ENCODE assay signal across 11 cellular contexts in genomic region chr2:233083782-233084181, GRCh38. TPM values are rescaled to one million over a fixed set of nuclear protein-coding genes. Genes with fewer than 3 reads are reported as not detected.
DNase-seq lines count a peak whose midpoint lies in the region; ATAC-seq and TF ChIP-seq lines count a peak whose summit lies in the region.
"Had no signal": no experiment of that assay in that cellular context is flagged by ENCODE, and none has a peak within 500 bp of the region (broad histone marks: within the 10 kb centered on the region; RNA-seq: fewer than 3 reads in every experiment).

No MANE protein-coding gene starts in this region.

- H3K27me3 ChIP-seq in left ventricle myocardium inferior (ENCODE audit: low read depth) (peaks cover 5% of the 10 kb centered on the region), body of pancreas (no peaks in the 10 kb centered on the region)

- no peak for TF ChIP-seq POLR2A in body of pancreas (IDR thresholded peaks at IDR 0.05)

- no peaks in the 10 kb centered on the region for H3K36me3 ChIP-seq in left ventricle myocardium inferior
- no peaks in the 10 kb centered on the region for H3K36me3 ChIP-seq in body of pancreas (replicated peaks in 1 of 2; ENCODE audit: insufficient read depth in 1 of 2, low read depth in 2 of 2)
- H3K36me3 ChIP-seq in urinary bladder (ENCODE audit: insufficient read depth), result no peaks in the 10 kb centered on the region

- TF ChIP-seq CTCF in left ventricle myocardium inferior (IDR thresholded peaks at IDR 0.05; ENCODE audit: borderline replicate concordance) (no peak), body of pancreas (IDR thresholded peaks at IDR 0.05) (no peak)

- no peak for DNase-seq in left ventricle myocardium inferior
- no peak for DNase-seq in left ventricle myocardium superior
- DNase-seq in body of pancreas, result no peak
- DNase-seq in naive B cell, result no peak
- DNase-seq: mammary epithelial cell, NCI-H82 had no signal

- intact Hi-C loops in left ventricle myocardium inferior (cut with micrococcal nuclease), result no loop called here
- intact Hi-C loops in left ventricle myocardium superior (cut with micrococcal nuclease), result no loop called here
- intact Hi-C loops in body of pancreas (cut with DNase I), result no loop called here

- H3K4me3 Mint-ChIP-seq in naive B cell, result peak overlapping the region in 7 of 8 donors; percentile 65 to 93 (median 89)

- H3K4me3 ChIP-seq in left ventricle myocardium inferior (peak overlapping the region; percentile 35), body of pancreas (no peak overlapping the region), urinary bladder (ENCODE audit: low read depth, low read length) (no peak overlapping the region)

- ATAC-seq in left ventricle myocardium superior, result no peak
- ATAC-seq in body of pancreas, result no peak
- ATAC-seq in naive B cell (ENCODE audit: low read depth in 2 of 2), result no peak
- ATAC-seq in HG03442 (IDR thresholded peaks at IDR 0.05; ENCODE audit: unreplicated experiment), result no peak
- no peak for ATAC-seq in GM19395 (IDR thresholded peaks at IDR 0.05; ENCODE audit: unreplicated experiment)
- ATAC-seq in HG03045 (IDR thresholded peaks at IDR 0.05; ENCODE audit: unreplicated experiment), result no peak

- H3K9me3 Mint-ChIP-seq in naive B cell, result no peaks in the 10 kb centered on the region

- no peaks in the 10 kb centered on the region for H3K27me3 Mint-ChIP-seq in naive B cell

- H3K4me1 ChIP-seq in left ventricle myocardium inferior, result peaks cover 51% of the 10 kb centered on the region
- H3K4me1 ChIP-seq in body of pancreas, result peaks cover 4% of the 10 kb centered on the region
- no peaks in the 10 kb centered on the region for H3K4me1 ChIP-seq in urinary bladder (ENCODE audit: insufficient read depth)

- H3K36me3 Mint-ChIP-seq in naive B cell, result peaks cover 39 to 42% of the 10 kb centered on the region in 2 donors

- H3K27ac Mint-ChIP-seq in naive B cell, result peak overlapping the region in 4 of 6 donors; percentile 99 to 100 (median 99)

- H3K27ac ChIP-seq in left ventricle myocardium inferior (replicated peaks), result peak overlapping the region; percentile 90
- H3K27ac ChIP-seq in body of pancreas, result peak overlapping the region in 3 of 4 donors; percentile 30 to 73 (median 56)
- peak overlapping the region; percentile 61 for H3K27ac ChIP-seq in urinary bladder (ENCODE audit: low read depth)

- H3K9me3 ChIP-seq in left ventricle myocardium inferior (replicated peaks), result no peaks in the 10 kb centered on the region
- no peaks in the 10 kb centered on the region for H3K9me3 ChIP-seq in body of pancreas

- 77 to 83% methylated on average over 8 of the region's 8 CpGs for WGBS in body of pancreas, 2 donors
- 83% methylated on average over 8 of the region's 8 CpGs for WGBS in urinary bladder

- peaks cover 88 to 99% (median 99%) of the 10 kb centered on the region in 3 donors for H3K4me1 Mint-ChIP-seq in naive B cell

RNA-seq across cellular contexts. Expression of gene INPP5D, which starts 23.6 kb away (rescaled TPM):
- total RNA-seq in left ventricle myocardium inferior, result 4.9 TPM
- 5.8 TPM for total RNA-seq in left ventricle myocardium superior
- total RNA-seq in body of pancreas, result 1 to 10 TPM in 1 of 2 donors, under 1 TPM in 1; 0.99 to 8.8 TPM
- polyA plus RNA-seq in naive B cell (ENCODE audit: low read depth in 6 of 6), result 100 to 1,000 TPM in 4 of 6 donors, 10 to 100 TPM in 2; 56.8 to 230 (median 102) TPM
- total RNA-seq in urinary bladder, result 13.5 TPM
- polyA plus RNA-seq in urinary bladder, result 8.4 TPM

RNA-seq across cellular contexts. Expression of gene NEU2, which starts 51.3 kb away (rescaled TPM):
- total RNA-seq in left ventricle myocardium inferior, result not detected
- not detected for total RNA-seq in left ventricle myocardium superior
- not detected for total RNA-seq in body of pancreas
- polyA plus RNA-seq in naive B cell (ENCODE audit: low read depth in 6 of 6), result not detected
- not detected for total RNA-seq in urinary bladder
- not detected for polyA plus RNA-seq in urinary bladder
- total RNA-seq: mammary epithelial cell had no signal
- polyA plus RNA-seq: BJ, mammary epithelial cell had no signal
